14 cellular contexts compared by ENCODE assay signal in genomic region chr9:127196826-127197145, GRCh38.
"Had no signal": no experiment of that assay in that cellular context is flagged by ENCODE, and none has a peak within 500 bp of the region (broad histone marks: within the 10 kb centered on the region; RNA-seq: fewer than 3 reads in every experiment).

No MANE protein-coding gene starts in this region.

- H3K4me3 ChIP-seq: dorsolateral prefrontal cortex, lung, ovary, tibial nerve had no signal

- ATAC-seq: stimulated activated memory B cell treated with anti-CD40 and anti-IgM and Interleukin-4, amounts not matched to agents 10 μg/mL and 1 μg/mL and 100 μg/mL, for 72 hours had no signal

- H3K9me3 ChIP-seq: ovary, tibial nerve had no signal

- H3K36me3 ChIP-seq: brain microvascular endothelial cell, ovary had no signal

- H3K27me3 ChIP-seq: brain microvascular endothelial cell, dorsolateral prefrontal cortex, ovary, tibial nerve had no signal

- DNase-seq: activated CD4-positive, alpha-beta T cell treated with anti-CD3 and anti-CD28 coated beads, Interleukin-2, amount 10 ng/mL, durations not matched to agents 7 days and 5 days; activated CD8-positive, alpha-beta memory T cell treated with anti-CD3 and anti-CD28 coated beads for 24 hours; activated naive CD8-positive, alpha-beta T cell treated with anti-CD3 and anti-CD28 coated beads for 36 hours; anterior cingulate cortex; brain microvascular endothelial cell; dorsolateral prefrontal cortex; erythroblast; hypothalamus; kidney glomerular epithelial cell; ovary; stimulated activated CD4-positive, alpha-beta T cell treated with anti-CD3 and anti-CD28 coated beads, Interleukin-2, amount 100 ng/mL, for 48 hours had no signal

- H3K27ac ChIP-seq: brain microvascular endothelial cell had no signal
